29 cellular contexts compared by ENCODE assay signal in genomic region chr17:9140550-9141422, GRCh38.
DNase-seq lines count a peak whose midpoint lies in the region; ATAC-seq, FAIRE-seq and TF ChIP-seq lines count a peak whose summit lies in the region.
"Had no signal": no experiment of that assay in that cellular context is flagged by ENCODE, and none has a peak within 500 bp of the region (broad histone marks: within the 10 kb centered on the region; RNA-seq: fewer than 3 reads in every experiment).

No MANE protein-coding gene starts in this region.

- H3K27ac Mint-ChIP-seq in activated naive CD4-positive, alpha-beta T cell treated with anti-CD3 and anti-CD28 coated beads for 36 hours = no peak overlapping the region
- H3K27ac Mint-ChIP-seq: CD14-positive monocyte; CD8-positive, alpha-beta memory T cell had no signal

- no peak overlapping the region for H3K4me2 ChIP-seq in HepG2 (ENCODE audit: low read depth, low read length)
- H3K4me2 ChIP-seq: PC-9 had no signal

- H3K9ac ChIP-seq in liver (ENCODE audit: low read depth in 1 of 2, low read length in 2 of 2) (no peak overlapping the region), HepG2 (ENCODE audit: insufficient read depth, low read depth, low read length) (no peak overlapping the region), SK-N-MC (ENCODE audit: insufficient read length) (no peak overlapping the region)

- no peaks in the 10 kb centered on the region for H4K20me1 ChIP-seq in HepG2 (ENCODE audit: insufficient read depth, low read length)

- no peaks in the 10 kb centered on the region for H3K79me2 ChIP-seq in HepG2 (ENCODE audit: insufficient read depth, low read length)

- BruUV-seq in HepG2 (replicated peaks; lab: Mats Ljungman, UMichigan) = no TSS peak

- H3K9me3 Mint-ChIP-seq in activated naive CD4-positive, alpha-beta T cell treated with anti-CD3 and anti-CD28 coated beads for 36 hours = no peaks in the 10 kb centered on the region
- H3K9me3 Mint-ChIP-seq: CD8-positive, alpha-beta memory T cell had no signal

- CTCF ChIA-PET in HepG2 (lab: Yijun Ruan, JAX; ENCODE audit: low intra/inter-chr PET ratio, low total read pairs) = no interaction called here
- CTCF ChIA-PET in activated naive CD4-positive, alpha-beta T cell treated with anti-CD3 and anti-CD28 coated beads for 36 hours (lab: Charles Lee) = no interaction called here

- no peaks in the 10 kb centered on the region for H3K4me1 Mint-ChIP-seq in activated naive CD4-positive, alpha-beta T cell treated with anti-CD3 and anti-CD28 coated beads for 36 hours (ENCODE audit: low read depth)
- H3K4me1 Mint-ChIP-seq: CD14-positive monocyte; CD8-positive, alpha-beta memory T cell had no signal

- no peaks in the 10 kb centered on the region for H3K36me3 Mint-ChIP-seq in activated naive CD4-positive, alpha-beta T cell treated with anti-CD3 and anti-CD28 coated beads for 36 hours (ENCODE audit: low read depth)
- H3K36me3 Mint-ChIP-seq: CD14-positive monocyte; CD8-positive, alpha-beta memory T cell had no signal

- H3K4me3 ChIP-seq in liver (ENCODE audit: low read depth in 1 of 3, low read length in 3 of 3) = no peak overlapping the region
- H3K4me3 ChIP-seq in HepG2 (replicated peaks in 1 of 3; ENCODE audit: insufficient read depth in 1 of 3, low read depth in 2 of 3, low read length in 3 of 3) = no peak overlapping the region
- H3K4me3 ChIP-seq in SK-N-MC = no peak overlapping the region
- H3K4me3 ChIP-seq: GM12878, K562, PC-9 had no signal

- H2AFZ ChIP-seq in HepG2 (ENCODE audit: low read length) = no peak overlapping the region
- H2AFZ ChIP-seq: PC-9 had no signal

- ATAC-seq in HepG2 (no peak), left lobe of liver (peak; percentile 87)
- ATAC-seq: GM12878, K562 had no signal

- no peak for DNase-seq in HepG2 (ENCODE audit: low spot score)
- DNase-seq in SK-N-MC (ENCODE audit: low read depth, low spot score) = peak; percentile 1
- no peak for DNase-seq in left lobe of liver (ENCODE audit: low spot score)
- DNase-seq in activated CD8-positive, alpha-beta memory T cell treated with anti-CD3 and anti-CD28 coated beads, Interleukin-2, amount 50 U/mL, for 48 hours = no peak
- DNase-seq in activated naive CD4-positive, alpha-beta T cell treated with anti-CD3 and anti-CD28 coated beads for 36 hours = no peak
- no peak for DNase-seq in HK-2 (ENCODE audit: unreplicated experiment)
- DNase-seq: BE2C; CD8-positive, alpha-beta memory T cell; DMS 273 treated with DMSO at 0.1 percent for 48 hours; DMS79; EL; GDM1; HCEC 1CT; Kasumi-1; NCI-H1092 treated with DMSO at 0.1 percent for 48 hours; NCI-H1436; NCI-H187 treated with DMSO at 0.1 percent for 48 hours; NCI-H2171 treated with DMSO at 0.1 percent for 48 hours; NCI-H446; NCI-H524 treated with DMSO at 0.1 percent for 48 hours; NCI-H774; PC-9; Right ventricle myocardium superior had no signal

- H3K36me3 ChIP-seq in liver (ENCODE audit: control insufficient read depth in 4 of 4, insufficient read depth in 3 of 4, low read depth in 1 of 4, low read length in 3 of 4) (no peaks in the 10 kb centered on the region), HepG2 (replicated peaks in 1 of 2; ENCODE audit: control insufficient read depth in 1 of 2, insufficient read depth in 2 of 2, low read length in 2 of 2) (no peaks in the 10 kb centered on the region), SK-N-MC (ENCODE audit: insufficient read depth, low read length) (no peaks in the 10 kb centered on the region)
- H3K36me3 ChIP-seq: BE2C had no signal

- H3K4me3 Mint-ChIP-seq in activated naive CD4-positive, alpha-beta T cell treated with anti-CD3 and anti-CD28 coated beads for 36 hours = no peak overlapping the region
- H3K4me3 Mint-ChIP-seq: CD14-positive monocyte; CD8-positive, alpha-beta memory T cell had no signal

- TF ChIP-seq POLR2A in HepG2 (IDR thresholded peaks at IDR 0.05; ENCODE audit: insufficient read depth in 1 of 2, low read depth in 2 of 2, low read length in 2 of 2) = no peak

- H3K27ac ChIP-seq in liver (ENCODE audit: low read depth in 1 of 2, low read length in 2 of 2) (peak overlapping the region in 1 of 2 donors; percentile 59), HepG2 (ENCODE audit: extremely low read length, insufficient read depth, low read length) (no peak overlapping the region), SK-N-MC (no peak overlapping the region)
- H3K27ac ChIP-seq: HL-60, PC-9 had no signal

- FAIRE-seq in HepG2 (lab: Jason Lieb, UNC) = no peak
- FAIRE-seq: GM12878, H1, K562 had no signal

- TF ChIP-seq EP300 in HepG2 (IDR thresholded peaks at IDR 0.05; ENCODE audit: low read depth in 2 of 2, low read length in 2 of 2) (no peak), HepG2 (CRISPR knock-in tag; IDR thresholded peaks at IDR 0.05; ENCODE audit: borderline replicate concordance) (no peak)

- POLR2A ChIA-PET in HepG2 (lab: Yijun Ruan, JAX) = no interaction called here

- H3K4me1 ChIP-seq in liver (ENCODE audit: control insufficient read depth in 4 of 4, insufficient read depth in 4 of 4, low read length in 3 of 4) (peaks cover 12 to 16% (median 13%) of the 10 kb centered on the region in 4 donors), HepG2 (ENCODE audit: insufficient read depth, low read length) (no peaks in the 10 kb centered on the region)
- H3K4me1 ChIP-seq: BE2C had no signal

- H3K27me3 Mint-ChIP-seq in activated naive CD4-positive, alpha-beta T cell treated with anti-CD3 and anti-CD28 coated beads for 36 hours (ENCODE audit: low read depth) = no peaks in the 10 kb centered on the region

- in situ Hi-C loops in HepG2 (cut with HindIII; ENCODE audit: extremely low pct_ligation_motif_present, low pct_unique_long_range_greater_than_20kb) = no loop called here

- intact Hi-C loops in HepG2 (cut with micrococcal nuclease; ENCODE audit: unreplicated experiment) = no loop called here
- intact Hi-C loops in activated naive CD4-positive, alpha-beta T cell treated with anti-CD3 and anti-CD28 coated beads for 36 hours (cut with micrococcal nuclease) = no loop called here

- TF ChIP-seq RAD21 in liver (IDR thresholded peaks at IDR 0.05) (peak; percentile 29 to 52), HepG2 (CRISPR knock-in tag; IDR thresholded peaks at IDR 0.05) (no peak)

- TF ChIP-seq CTCF in liver (IDR thresholded peaks at IDR 0.05; ENCODE audit: low read depth, low read length, missing input control) (no peak), HepG2 (CRISPR knock-in tag; IDR thresholded peaks at IDR 0.05) (no peak)

- H3K27me3 ChIP-seq in liver (ENCODE audit: control insufficient read depth in 4 of 4, insufficient read depth in 4 of 4, low read length in 3 of 4) (no peaks in the 10 kb centered on the region), HepG2 (ENCODE audit: control insufficient read depth in 1 of 2, insufficient read depth in 2 of 2, low read length in 2 of 2) (peaks cover 7 to 83% of the 10 kb centered on the region in 2 experiments; a peak in 4 of 5 replicates)
- H3K27me3 ChIP-seq: BE2C had no signal

- 69% methylated on average over 12 of the region's 12 CpGs for WGBS in liver
- 33% methylated on average over 11 of the region's 12 CpGs for WGBS in HepG2 (ENCODE audit: low lambda C conversion rate)

- no peaks in the 10 kb centered on the region for H3K9me3 ChIP-seq in liver (ENCODE audit: control insufficient read depth in 4 of 4, low read length in 3 of 4)
- no peaks in the 10 kb centered on the region for H3K9me3 ChIP-seq in HepG2 (ENCODE audit: low read length)
- no peaks in the 10 kb centered on the region for H3K9me3 ChIP-seq in SK-N-MC (ENCODE audit: low read depth, low read length)
- H3K9me3 ChIP-seq: BE2C had no signal

TF ChIP-seq in liver, 16 proteins besides CTCF, POLR2A, EP300 and RAD21:
- TF ChIP-seq TAF1 (conservative IDR thresholded peaks at IDR 0.05) (no peak), HNF4A (conservative IDR thresholded peaks at IDR 0.05) (peak; percentile 78 to 84), SP1 (IDR thresholded peaks at IDR 0.05) (peak; percentile 73), RXRA (IDR thresholded peaks at IDR 0.05) (peak; percentile 75 to 85)
TF ChIP-seq in liver: peak in this region for 3.

TF ChIP-seq in HepG2, 621 proteins besides CTCF, POLR2A, EP300 and RAD21 (continues in another document):
- TF ChIP-seq SAFB2 (CRISPR knock-in tag; IDR thresholded peaks at IDR 0.05; ENCODE audit: borderline replicate concordance, low read depth) = no peak
- TF ChIP-seq, protein P1, sequence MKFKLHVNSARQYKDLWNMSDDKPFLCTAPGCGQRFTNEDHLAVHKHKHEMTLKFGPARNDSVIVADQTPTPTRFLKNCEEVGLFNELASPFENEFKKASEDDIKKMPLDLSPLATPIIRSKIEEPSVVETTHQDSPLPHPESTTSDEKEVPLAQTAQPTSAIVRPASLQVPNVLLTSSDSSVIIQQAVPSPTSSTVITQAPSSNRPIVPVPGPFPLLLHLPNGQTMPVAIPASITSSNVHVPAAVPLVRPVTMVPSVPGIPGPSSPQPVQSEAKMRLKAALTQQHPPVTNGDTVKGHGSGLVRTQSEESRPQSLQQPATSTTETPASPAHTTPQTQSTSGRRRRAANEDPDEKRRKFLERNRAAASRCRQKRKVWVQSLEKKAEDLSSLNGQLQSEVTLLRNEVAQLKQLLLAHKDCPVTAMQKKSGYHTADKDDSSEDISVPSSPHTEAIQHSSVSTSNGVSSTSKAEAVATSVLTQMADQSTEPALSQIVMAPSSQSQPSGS (CRISPR knock-in tag; IDR thresholded peaks at IDR 0.05) = no peak
- no peak for TF ChIP-seq RBAK (CRISPR knock-in tag; IDR thresholded peaks at IDR 0.05)
- TF ChIP-seq ZNF747 (CRISPR knock-in tag; IDR thresholded peaks at IDR 0.05; ENCODE audit: borderline replicate concordance) = no peak
- TF ChIP-seq, protein P2, sequence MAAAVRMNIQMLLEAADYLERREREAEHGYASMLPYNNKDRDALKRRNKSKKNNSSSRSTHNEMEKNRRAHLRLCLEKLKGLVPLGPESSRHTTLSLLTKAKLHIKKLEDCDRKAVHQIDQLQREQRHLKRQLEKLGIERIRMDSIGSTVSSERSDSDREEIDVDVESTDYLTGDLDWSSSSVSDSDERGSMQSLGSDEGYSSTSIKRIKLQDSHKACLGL (CRISPR knock-in tag; IDR thresholded peaks at IDR 0.05) = no peak
- TF ChIP-seq RBM22 (optimal IDR thresholded peaks at IDR 0.05; ENCODE audit: low read length) = no peak
- TF ChIP-seq HHEX (CRISPR knock-in tag; IDR thresholded peaks at IDR 0.05) = no peak
- TF ChIP-seq RBM39 (IDR thresholded peaks at IDR 0.05; ENCODE audit: low read depth, low read length, poor library complexity, severe bottlenecking) = no peak
- no peak for TF ChIP-seq ZNF629 (CRISPR knock-in tag; conservative IDR thresholded peaks at IDR 0.05)
- TF ChIP-seq TFDP2 (CRISPR knock-in tag; IDR thresholded peaks at IDR 0.05) = no peak
- no peak for TF ChIP-seq MXI1 (IDR thresholded peaks at IDR 0.05; ENCODE audit: borderline replicate concordance, low read depth, low read length)
